Comparison of ENCODE assay signal across 8 cellular contexts in genomic region chr13:114313061-114313860, GRCh38. TPM values are rescaled to one million over a fixed set of nuclear protein-coding genes. Genes with fewer than 3 reads are reported as not detected.
A peak's percentile ranks its signal among the peaks of the same experiment; 100 is the strongest.
DNase-seq lines count a peak whose midpoint lies in the region; ATAC-seq and TF ChIP-seq lines count a peak whose summit lies in the region.

No MANE protein-coding gene starts in this region.

- no peak for DNase-seq in activated T-cell treated with anti-CD3 and anti-CD28 coated beads, Interleukin-2, amount 50 U/mL, for 4 hours
- DNase-seq in hepatic stellate cell (ENCODE audit: low spot score) (peak; percentile 21), NCI-H2029 treated with DMSO at 0.1 percent for 48 hours (lab: John Stamatoyannopoulos, UW) (no peak), SIG-M5 treated with dmso at 0.1 percent for 504 hours (lab: John Stamatoyannopoulos, UW; ENCODE audit: unreplicated experiment) (no peak), NCI-H187 (lab: John Stamatoyannopoulos, UW) (no peak)
- peak; percentile 72 for DNase-seq in stimulated activated CD4-positive, alpha-beta T cell treated with anti-CD3 and anti-CD28 coated beads, Interleukin-1b, Interleukin-23, amount 100 ng/mL, for 48 hours

- H3K27me3 Mint-ChIP-seq in activated T-cell treated with anti-CD3 and anti-CD28 coated beads, Interleukin-2, amount 50 U/mL, for 4 hours (ENCODE audit: low read depth), result no peaks in the 10 kb centered on the region

- peak; percentile 35 for ATAC-seq in HG03565 (IDR thresholded peaks at IDR 0.05; ENCODE audit: unreplicated experiment)
- peak; percentile 55 to 57 for ATAC-seq in activated T-cell treated with anti-CD3 and anti-CD28 coated beads, Interleukin-2, amount 50 U/mL, for 4 hours

- TF ChIP-seq CTCF in GM12875 (IDR thresholded peaks at IDR 0.05; ENCODE audit: borderline replicate concordance, insufficient read depth, low read depth, low read length), result no peak

- peaks cover 2% of the 10 kb centered on the region for H3K36me3 Mint-ChIP-seq in activated T-cell treated with anti-CD3 and anti-CD28 coated beads, Interleukin-2, amount 50 U/mL, for 4 hours (ENCODE audit: insufficient read depth)

- H3K4me3 Mint-ChIP-seq in activated T-cell treated with anti-CD3 and anti-CD28 coated beads, Interleukin-2, amount 50 U/mL, for 4 hours, result peak overlapping the region; percentile 84

- peaks cover 41% of the 10 kb centered on the region for H3K4me1 Mint-ChIP-seq in activated T-cell treated with anti-CD3 and anti-CD28 coated beads, Interleukin-2, amount 50 U/mL, for 4 hours (ENCODE audit: low read depth)

- H3K9me3 Mint-ChIP-seq in activated T-cell treated with anti-CD3 and anti-CD28 coated beads, Interleukin-2, amount 50 U/mL, for 4 hours, result no peaks in the 10 kb centered on the region

- peak overlapping the region; percentile 80 for H3K4me3 ChIP-seq in GM12875 (ENCODE audit: low read depth, low read length)

RNA-seq across cellular contexts. Expression of gene CHAMP1, which starts 1.0 kb away (rescaled TPM):
- total RNA-seq in activated T-cell treated with anti-CD3 and anti-CD28 coated beads, Interleukin-2, amount 50 U/mL, for 4 hours, result 10 to 100 TPM; 40.7 to 44.1 (median 42.3) TPM

RNA-seq across cellular contexts. Expression of gene UPF3A, which starts 31.9 kb away (rescaled TPM):
- 10 to 100 TPM; 38.5 to 45.7 (median 40.7) TPM for total RNA-seq in activated T-cell treated with anti-CD3 and anti-CD28 coated beads, Interleukin-2, amount 50 U/mL, for 4 hours

Comparison
In these comparisons a context has a peak if more than half of its experiments do, and no peak if none do; other contexts are left out.
1. DNase-seq: peak in hepatic stellate cell (single experiment) and stimulated activated CD4-positive, alpha-beta T cell treated with anti-CD3 and anti-CD28 coated beads, Interleukin-1b, Interleukin-23, amount 100 ng/mL, for 48 hours (single experiment); none in activated T-cell treated with anti-CD3 and anti-CD28 coated beads, Interleukin-2, amount 50 U/mL, for 4 hours (single experiment), NCI-H2029 treated with DMSO at 0.1 percent for 48 hours (single experiment), SIG-M5 treated with dmso at 0.1 percent for 504 hours (single experiment) and NCI-H187 (0 of 2).